ENCODE assay signal across 8 cellular contexts in the genomic region with DNA sequence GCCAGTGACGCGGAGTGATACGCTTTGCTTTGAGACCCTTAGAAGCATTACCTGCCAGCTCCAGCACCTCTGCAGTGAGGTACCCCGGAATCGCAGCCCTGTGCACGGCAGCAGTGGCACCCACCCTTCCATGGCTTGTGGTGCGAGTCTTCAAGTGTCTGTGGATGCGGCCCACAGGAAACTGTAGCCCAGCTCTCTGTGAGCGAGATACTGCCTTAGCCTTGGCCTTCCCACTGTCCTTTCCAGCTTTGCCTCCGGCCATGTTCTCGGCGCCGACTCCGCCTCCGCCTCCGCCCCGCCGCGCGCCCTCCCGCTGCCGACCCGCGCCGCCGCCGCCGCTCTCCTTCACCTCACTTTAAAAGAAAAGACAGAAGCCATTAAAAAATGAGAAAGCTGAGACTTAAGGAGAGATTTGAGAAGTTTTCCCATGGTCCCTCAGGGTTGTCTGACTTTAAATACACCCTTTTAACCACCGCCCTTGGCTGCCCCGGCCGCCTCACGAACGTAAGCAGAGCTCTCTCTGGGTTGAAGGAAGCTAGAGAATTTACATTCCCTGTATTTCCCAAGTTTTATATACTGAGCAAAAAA.
DNase-seq lines count a peak whose midpoint lies in the region; ATAC-seq and TF ChIP-seq lines count a peak whose summit lies in the region.

No MANE protein-coding gene starts in this region.

- no peak overlapping the region for H3K27ac Mint-ChIP-seq in natural killer cell

- peak; percentile 17 for DNase-seq in activated CD4-positive, alpha-beta T cell treated with anti-CD3 and anti-CD28 coated beads for 48 hours
- DNase-seq in activated CD4-positive, alpha-beta T cell treated with anti-CD3 and anti-CD28 coated beads, Interleukin-2, amount 50 U/mL, for 4 hours = no peak
- DNase-seq in activated CD8-positive, alpha-beta memory T cell treated with anti-CD3 and anti-CD28 coated beads for 48 hours (ENCODE audit: low read depth in 2 of 3, low spot score in 2 of 3) = peak in 2 of 3 experiments; percentile 4 to 8
- DNase-seq in fibroblast of gingiva (ENCODE audit: low read depth) = peak; percentile 31
- no peak for DNase-seq in natural killer cell
- no peak for DNase-seq in RPMI8226

- intact Hi-C loops in natural killer cell (cut with micrococcal nuclease) = no loop called here

- peak overlapping the region; percentile 85 for H3K4me3 Mint-ChIP-seq in natural killer cell

- H3K4me1 Mint-ChIP-seq in natural killer cell = peaks cover 7 to 9% of the 10 kb centered on the region in 2 donors

- peaks cover 0 to 6% of the 10 kb centered on the region in 2 donors for H3K27me3 Mint-ChIP-seq in natural killer cell (ENCODE audit: low read depth in 2 of 2)

- ATAC-seq in natural killer cell (peak in 1 of 3 donors; percentile 63), HG03139 (IDR thresholded peaks at IDR 0.05; ENCODE audit: unreplicated experiment) (no peak), GM18873 (IDR thresholded peaks at IDR 0.05; ENCODE audit: low FRiP score, unreplicated experiment) (no peak)

- TF ChIP-seq CTCF in natural killer cell (IDR thresholded peaks at IDR 0.05) = no peak

- H3K9me3 Mint-ChIP-seq in natural killer cell = no peaks in the 10 kb centered on the region

- H3K36me3 Mint-ChIP-seq in natural killer cell = no peaks in the 10 kb centered on the region

Comparison
In these comparisons a context has a peak if more than half of its experiments do, and no peak if none do; other contexts are left out.
1. DNase-seq: peak in activated CD4-positive, alpha-beta T cell treated with anti-CD3 and anti-CD28 coated beads for 48 hours (single experiment), activated CD8-positive, alpha-beta memory T cell treated with anti-CD3 and anti-CD28 coated beads for 48 hours (2 of 3) and fibroblast of gingiva (single experiment); none in activated CD4-positive, alpha-beta T cell treated with anti-CD3 and anti-CD28 coated beads, Interleukin-2, amount 50 U/mL, for 4 hours (0 of 2), natural killer cell (single experiment) and RPMI8226 (single experiment).